Comparison of ENCODE assay signal across 22 cellular contexts in genomic region chr16:28089205-28089991, GRCh38. TPM values are rescaled to one million over a fixed set of nuclear protein-coding genes. Genes with fewer than 3 reads are reported as not detected.
DNase-seq lines count a peak whose midpoint lies in the region; ATAC-seq, FAIRE-seq and TF ChIP-seq lines count a peak whose summit lies in the region.
"Had no signal": no experiment of that assay in that cellular context is flagged by ENCODE, and none has a peak within 500 bp of the region (broad histone marks: within the 10 kb centered on the region; RNA-seq: fewer than 3 reads in every experiment).

No MANE protein-coding gene starts in this region.

- H3K18ac ChIP-seq in H1 (ENCODE audit: extremely low read depth, low read length): no peak overlapping the region

- peak overlapping the region; percentile 99 for H3K56ac ChIP-seq in H1 (replicated peaks; ENCODE audit: insufficient read length, low read depth, low read length)

- POLR2A ChIA-PET in H1 (lab: Charles Lee; ENCODE audit: partially characterized antibody): interaction anchor here (3.5 kb wide), 1 partner anchor 8 kb away, joined by 15 read pairs; no protein-coding TSS in a partner anchor

- no peaks in the 10 kb centered on the region for H3K36me3 ChIP-seq in H1 (ENCODE audit: control insufficient read depth in 2 of 4, insufficient read depth in 4 of 4, low read length in 3 of 4)
- H3K36me3 ChIP-seq: brain microvascular endothelial cell, uterus had no signal

- H3K36me3 Mint-ChIP-seq in activated T-cell treated with anti-CD3 and anti-CD28 coated beads, Interleukin-2, amount 50 U/mL, for 24 hours (ENCODE audit: low read depth): peaks cover 20% of the 10 kb centered on the region
- H3K36me3 Mint-ChIP-seq: activated naive CD8-positive, alpha-beta T cell treated with anti-CD3 and anti-CD28 coated beads for 36 hours had no signal

- no peak overlapping the region for H3K23ac ChIP-seq in H1 (ENCODE audit: insufficient read length)

- no peak overlapping the region for H2BK15ac ChIP-seq in H1 (ENCODE audit: low read length)

- H2AK5ac ChIP-seq in H1 (ENCODE audit: low read depth, low read length): peak overlapping the region; percentile 87

- H3K9me3 ChIP-seq in H1 (ENCODE audit: insufficient read depth in 2 of 2, low read depth in 1 of 2, low read length in 1 of 2): no peaks in the 10 kb centered on the region
- H3K9me3 ChIP-seq: uterus had no signal

- H2BK5ac ChIP-seq in H1 (ENCODE audit: low read depth, low read length): 0 out of 2 replicates have a peak overlapping the region, but pooled peaks have one; percentile 40

- 91 to 100% methylated on average over 1 to 2 of the region's 3 CpGs for WGBS in H1 (ENCODE audit: extremely low coverage in 1 of 2, insufficient coverage in 1 of 2, insufficient read length in 1 of 2, insufficient replicate concordance in 2 of 2, low coverage in 1 of 2, low lambda C conversion rate in 2 of 2, missing lambda C conversion rate in 1 of 2), 2 experiments

- H3K4me2 ChIP-seq in H1 (ENCODE audit: insufficient read depth in 1 of 2, low read depth in 2 of 2, low read length in 2 of 2): no peak overlapping the region

- H4K5ac ChIP-seq in H1 (ENCODE audit: insufficient read length, low read depth, low read length): no peak overlapping the region

- no peak overlapping the region for H3K4me3 ChIP-seq in H1 (ENCODE audit: extremely low read depth in 1 of 4, insufficient read depth in 2 of 4, low read depth in 3 of 4, low read length in 4 of 4)
- H3K4me3 ChIP-seq: uterus had no signal

- no peak overlapping the region; the same call in none of the 2 replicates for H4K8ac ChIP-seq in H1 (ENCODE audit: extremely low read depth, insufficient read depth, low read length)

- no peaks in the 10 kb centered on the region for H3K79me2 ChIP-seq in H1 (ENCODE audit: control insufficient read depth in 1 of 2, insufficient read depth in 2 of 2, low read length in 2 of 2)

- FAIRE-seq in HTR-8/SVneo (lab: Jason Lieb, UNC): peak; percentile 98
- no peak for FAIRE-seq in H1 (lab: Jason Lieb, UNC)

- H4K91ac ChIP-seq in H1 (replicated peaks; ENCODE audit: insufficient read length, low read length): peak overlapping the region; percentile 73

- no peak for TF ChIP-seq CTCF in H1 (IDR thresholded peaks at IDR 0.05; ENCODE audit: control extremely low read depth in 1 of 3, insufficient read depth in 1 of 3, low read depth in 1 of 3, low read length in 3 of 3)

- peaks cover 0 to 26% (median 13%) of the 10 kb centered on the region in 4 experiments; a peak in 6 of 7 replicates for H3K4me1 ChIP-seq in H1 (replicated peaks in 1 of 4; ENCODE audit: control insufficient read depth in 3 of 4, insufficient read depth in 4 of 4, low read length in 3 of 4)
- H3K4me1 ChIP-seq: uterus had no signal

- H2BK120ac ChIP-seq in H1 (replicated peaks; ENCODE audit: low read depth, low read length): no peak overlapping the region

- H3K27me3 ChIP-seq in H1 (replicated peaks in 1 of 4; ENCODE audit: control insufficient read depth in 3 of 4, extremely low read depth in 1 of 4, insufficient read depth in 3 of 4, low read length in 3 of 4): no peaks in the 10 kb centered on the region
- H3K27me3 ChIP-seq: brain microvascular endothelial cell, uterus had no signal

- H3K9ac ChIP-seq in H1 (replicated peaks in 1 of 4; ENCODE audit: extremely low read depth in 1 of 4, low read depth in 3 of 4, low read length in 3 of 4): no peak overlapping the region

- no peak overlapping the region for H2BK20ac ChIP-seq in H1 (ENCODE audit: low read length)

- H3K27me3 Mint-ChIP-seq in activated T-cell treated with anti-CD3 and anti-CD28 coated beads, Interleukin-2, amount 50 U/mL, for 24 hours: no peaks in the 10 kb centered on the region
- no peaks in the 10 kb centered on the region for H3K27me3 Mint-ChIP-seq in stimulated activated naive CD8-positive, alpha-beta T cell treated with anti-CD3 and anti-CD28 coated beads, Interleukin-15, amount 100 ng/mL, for 72 hours
- H3K27me3 Mint-ChIP-seq: activated naive CD8-positive, alpha-beta T cell treated with anti-CD3 and anti-CD28 coated beads for 36 hours had no signal

- H3K27ac Mint-ChIP-seq in activated T-cell treated with anti-CD3 and anti-CD28 coated beads, Interleukin-2, amount 50 U/mL, for 24 hours: peak overlapping the region; percentile 13
- H3K27ac Mint-ChIP-seq in stimulated activated naive CD8-positive, alpha-beta T cell treated with anti-CD3 and anti-CD28 coated beads, Interleukin-15, amount 100 ng/mL, for 72 hours: peak overlapping the region; percentile 57 to 83
- H3K27ac Mint-ChIP-seq: nephron had no signal

- DNase-seq in activated T-cell treated with anti-CD3 and anti-CD28 coated beads, Interleukin-2, amount 50 U/mL, for 24 hours: no peak
- no peak for DNase-seq in activated T-cell treated with anti-CD3 and anti-CD28 coated beads, Interleukin-2, amount 50 U/mL, for 1 hour
- no peak for DNase-seq in HTR-8/SVneo (ENCODE audit: insufficient read length, low spot score)
- no peak for DNase-seq in H1 (ENCODE audit: low read depth in 1 of 2, low spot score in 2 of 2)
- no peak for DNase-seq in stimulated activated naive CD8-positive, alpha-beta T cell treated with anti-CD3 and anti-CD28 coated beads, Interleukin-15, amount 100 ng/mL, for 72 hours
- DNase-seq in NCI-H1694 (lab: John Stamatoyannopoulos, UW): no peak
- DNase-seq in HPDE6-E6E7 (ENCODE audit: extremely low spot score): no peak
- DNase-seq: activated naive CD8-positive, alpha-beta T cell treated with anti-CD3 and anti-CD28 coated beads for 36 hours; activated T-cell treated with anti-CD3 and anti-CD28 coated beads for 4 hours; brain microvascular endothelial cell; C1 segment of cervical spinal cord; dermis blood vessel endothelial cell; NCI-H1105; NCI-H510A; stimulated activated CD4-positive, alpha-beta T cell treated with anti-CD3 and anti-CD28 coated beads, Interleukin-1b, Interleukin-23, amount 100 ng/mL, for 48 hours; uterus had no signal

- H2BK12ac ChIP-seq in H1 (ENCODE audit: low read depth, low read length): no peak overlapping the region

- H3K23me2 ChIP-seq in H1 (ENCODE audit: low read depth, low read length): peaks cover 13% of the 10 kb centered on the region; the same call in 1 of the 2 replicates

- H3K27ac ChIP-seq in H1 (ENCODE audit: low read depth, low read length): no peak overlapping the region
- H3K27ac ChIP-seq: brain microvascular endothelial cell, uterus had no signal

- TF ChIP-seq RAD21 in H1 (IDR thresholded peaks at IDR 0.05 in 1 of 2, conservative IDR thresholded peaks at IDR 0.05 in 1 of 2; ENCODE audit: low read depth in 2 of 2, low read length in 2 of 2): no peak

- no peak for TF ChIP-seq POLR2A in H1 (IDR thresholded peaks at IDR 0.05; ENCODE audit: control extremely low read depth in 1 of 2, low read depth in 2 of 2, low read length in 2 of 2)

- no peak overlapping the region for H3K4me3 Mint-ChIP-seq in activated T-cell treated with anti-CD3 and anti-CD28 coated beads, Interleukin-2, amount 50 U/mL, for 24 hours
- H3K4me3 Mint-ChIP-seq in stimulated activated naive CD8-positive, alpha-beta T cell treated with anti-CD3 and anti-CD28 coated beads, Interleukin-15, amount 100 ng/mL, for 72 hours: no peak overlapping the region
- H3K4me3 Mint-ChIP-seq: activated naive CD8-positive, alpha-beta T cell treated with anti-CD3 and anti-CD28 coated beads for 36 hours; nephron had no signal

- H3K14ac ChIP-seq in H1 (ENCODE audit: insufficient read length): no peak overlapping the region

- peaks cover 0 to 12% of the 10 kb centered on the region in 2 experiments for H4K20me1 ChIP-seq in H1 (replicated peaks in 1 of 2; ENCODE audit: control insufficient read depth in 1 of 2, insufficient read depth in 2 of 2, low read length in 2 of 2)

- no peak for TF ChIP-seq EP300 in H1 (IDR thresholded peaks at IDR 0.05; ENCODE audit: borderline replicate concordance in 1 of 2, low read depth in 2 of 2, low read length in 2 of 2)

- no peak overlapping the region for H2AFZ ChIP-seq in H1 (ENCODE audit: low read length)

- H3K4ac ChIP-seq in H1 (replicated peaks; ENCODE audit: insufficient read length, low read depth, low read length): no peak overlapping the region

- peak; percentile 39 for ATAC-seq in stimulated activated naive CD8-positive, alpha-beta T cell treated with anti-CD3 and anti-CD28 coated beads, Interleukin-15, amount 100 ng/mL, for 72 hours
- no peak for ATAC-seq in HG03097 (IDR thresholded peaks at IDR 0.05; ENCODE audit: low FRiP score, unreplicated experiment)

- H3K9me3 Mint-ChIP-seq in activated T-cell treated with anti-CD3 and anti-CD28 coated beads, Interleukin-2, amount 50 U/mL, for 24 hours: no peaks in the 10 kb centered on the region
- no peaks in the 10 kb centered on the region for H3K9me3 Mint-ChIP-seq in stimulated activated naive CD8-positive, alpha-beta T cell treated with anti-CD3 and anti-CD28 coated beads, Interleukin-15, amount 100 ng/mL, for 72 hours
- H3K9me3 Mint-ChIP-seq: nephron had no signal

- peaks cover 3% of the 10 kb centered on the region for H3K4me1 Mint-ChIP-seq in activated T-cell treated with anti-CD3 and anti-CD28 coated beads, Interleukin-2, amount 50 U/mL, for 24 hours (ENCODE audit: low read depth)
- H3K4me1 Mint-ChIP-seq in stimulated activated naive CD8-positive, alpha-beta T cell treated with anti-CD3 and anti-CD28 coated beads, Interleukin-15, amount 100 ng/mL, for 72 hours: peaks cover 12% of the 10 kb centered on the region
- H3K4me1 Mint-ChIP-seq: nephron had no signal

- CTCF ChIA-PET in H1 (lab: Charles Lee; ENCODE audit: partially characterized antibody): interaction anchor here (2.1 to 4.2 kb wide), 5 partner anchors 9 to 117 kb away, joined by 7 to 27 read pairs (median 19); no protein-coding TSS in a partner anchor

- H3K79me1 ChIP-seq in H1 (ENCODE audit: low read depth, low read length): peaks cover 4% of the 10 kb centered on the region; the same call in 1 of the 2 replicates

TF ChIP-seq in H1, 55 proteins besides CTCF, POLR2A, EP300 and RAD21 (continues in another document):
- TF ChIP-seq PHF8 (conservative IDR thresholded peaks at IDR 0.05; ENCODE audit: low read depth, low read length): no peak
- TF ChIP-seq ZNF274 (IDR thresholded peaks at IDR 0.05; ENCODE audit: borderline replicate concordance, extremely low read depth, low read length): no peak
- TF ChIP-seq EZH2 (IDR thresholded peaks at IDR 0.05; ENCODE audit: low read depth, low read length, severe bottlenecking): no peak

RNA-seq across cellular contexts. Expression of gene GSG1L, which starts 25.9 kb away (rescaled TPM):
- total RNA-seq in H1 (2021; fragmentation: NEBNext Ultra II Directional; extraction: Animal tissue kit (Norgen Biotek cat#: 25700)): 0.71 and 0.90 TPM in 2 replicates
- 1.1 and 1.5 TPM in 2 replicates for polyA plus RNA-seq in H1 (2011; rRNA removed)
- polyA plus RNA-seq in H1 (2011; cell fraction: cytosol; rRNA removed): 1.2 TPM
- 1.2 TPM for polyA plus RNA-seq in H1 (2011; cell fraction: nucleus; rRNA removed)
- 0.52 to 0.87 TPM (median 0.72 TPM) in 3 of 4 replicates, not detected in the other for polyA plus RNA-seq in H1 (2012, experiment 1 of 2)
- 0.52 TPM for polyA plus RNA-seq in H1 (2012, experiment 2 of 2)
- 0.36 TPM for polyA plus RNA-seq in H1 (2013, experiment 1 of 2)
- 0.22 TPM for polyA plus RNA-seq in H1 (2013, experiment 2 of 2)
- 0.50 and 0.93 TPM in 2 replicates for polyA minus RNA-seq in H1 (2011; rRNA and poly(A)+ RNA removed)
- not detected for polyA minus RNA-seq in H1 (2011; cell fraction: cytosol; rRNA and poly(A)+ RNA removed)
- polyA minus RNA-seq in H1 (2011; cell fraction: nucleus; rRNA and poly(A)+ RNA removed): 0.30 TPM
- total RNA-seq: activated naive CD8-positive, alpha-beta T cell treated with anti-CD3 and anti-CD28 coated beads for 36 hours; dermis blood vessel endothelial cell; fibroblast of villous mesenchyme; HT1080; kidney epithelial cell; posterior vena cava had no signal
